15 cellular contexts compared by ENCODE assay signal in genomic region chr3:18716821-18717220, GRCh38.
DNase-seq lines count a peak whose midpoint lies in the region; ATAC-seq and TF ChIP-seq lines count a peak whose summit lies in the region.
"Had no signal": no experiment of that assay in that cellular context is flagged by ENCODE, and none has a peak within 500 bp of the region (broad histone marks: within the 10 kb centered on the region; RNA-seq: fewer than 3 reads in every experiment).

No MANE protein-coding gene starts in this region.

- no peak for ATAC-seq in activated naive CD8-positive, alpha-beta T cell treated with anti-CD3 and anti-CD28 coated beads, Interleukin-2, amount 10 ng/mL, durations not matched to agents 7 days and 5 days (ENCODE audit: low read depth)
- no peak for ATAC-seq in GM18867 (IDR thresholded peaks at IDR 0.05; ENCODE audit: unreplicated experiment)
- ATAC-seq: psoas muscle had no signal

- POLR2A ChIA-PET in activated CD4-positive, alpha-beta T cell treated with anti-CD3 and anti-CD28 coated beads, Interleukin-2, amount 10 ng/mL, durations not matched to agents 7 days and 5 days (lab: Charles Lee) = interaction anchor here (0.6 to 1.1 kb wide), 6 partner anchors 10 to 343 kb away, joined by 3 to 4 read pairs (median 3); no protein-coding TSS in a partner anchor
- POLR2A ChIA-PET in activated naive CD8-positive, alpha-beta T cell treated with anti-CD3 and anti-CD28 coated beads, Interleukin-2, amount 10 ng/mL, durations not matched to agents 7 days and 5 days (lab: Charles Lee) = interaction anchor here (1.1 to 4.9 kb wide), 12 partner anchors 8 to 296 kb away, joined by 3 to 80 read pairs (median 5); no protein-coding TSS in a partner anchor

- H3K9me3 Mint-ChIP-seq in activated CD4-positive, alpha-beta T cell treated with anti-CD3 and anti-CD28 coated beads, Interleukin-2, amount 10 ng/mL, durations not matched to agents 7 days and 5 days = peaks cover 33% of the 10 kb centered on the region
- peaks cover 4% of the 10 kb centered on the region for H3K9me3 Mint-ChIP-seq in activated naive CD8-positive, alpha-beta T cell treated with anti-CD3 and anti-CD28 coated beads, Interleukin-2, amount 10 ng/mL, durations not matched to agents 7 days and 5 days
- H3K9me3 Mint-ChIP-seq: dendritic cell treated with granulocyte-macrophage colony-stimulating factor and Interleukin-4, amounts not matched to agents 40 ng/mL and 50 ng/mL, for 4 days had no signal

- H3K4me3 Mint-ChIP-seq in activated CD4-positive, alpha-beta T cell treated with anti-CD3 and anti-CD28 coated beads, Interleukin-2, amount 10 ng/mL, durations not matched to agents 7 days and 5 days = no peak overlapping the region
- H3K4me3 Mint-ChIP-seq in activated naive CD8-positive, alpha-beta T cell treated with anti-CD3 and anti-CD28 coated beads, Interleukin-2, amount 10 ng/mL, durations not matched to agents 7 days and 5 days = peak overlapping the region; percentile 75
- H3K4me3 Mint-ChIP-seq: dendritic cell treated with granulocyte-macrophage colony-stimulating factor and Interleukin-4, amounts not matched to agents 40 ng/mL and 50 ng/mL, for 4 days; neural crest cell had no signal

- DNase-seq in activated CD4-positive, alpha-beta T cell treated with anti-CD3 and anti-CD28 coated beads, Interleukin-2, amount 10 ng/mL, durations not matched to agents 7 days and 5 days = no peak
- DNase-seq in activated CD4-positive, alpha-beta T cell treated with anti-CD3 and anti-CD28 coated beads for 4 hours = no peak
- DNase-seq in M059J (ENCODE audit: low read depth) = peak; percentile 5
- DNase-seq in activated naive CD8-positive, alpha-beta T cell treated with anti-CD3 and anti-CD28 coated beads, Interleukin-2, amount 10 ng/mL, durations not matched to agents 7 days and 5 days = no peak
- DNase-seq in retinal pigment epithelial cell (ENCODE audit: low read depth) = peak; percentile 66
- DNase-seq in D341Med (ENCODE audit: low spot score) = no peak
- no peak for DNase-seq in H4 (ENCODE audit: low spot score)
- DNase-seq: activated effector memory CD4-positive, alpha-beta T cell treated with Interleukin-2 at 50 U/mL for 16 hours; GM23248; NCI-H1436; psoas muscle; thyroid gland had no signal

- peaks cover 73% of the 10 kb centered on the region for H3K4me1 Mint-ChIP-seq in activated CD4-positive, alpha-beta T cell treated with anti-CD3 and anti-CD28 coated beads, Interleukin-2, amount 10 ng/mL, durations not matched to agents 7 days and 5 days
- peaks cover 62% of the 10 kb centered on the region for H3K4me1 Mint-ChIP-seq in activated naive CD8-positive, alpha-beta T cell treated with anti-CD3 and anti-CD28 coated beads, Interleukin-2, amount 10 ng/mL, durations not matched to agents 7 days and 5 days
- H3K4me1 Mint-ChIP-seq: neural crest cell had no signal

- peaks cover 52% of the 10 kb centered on the region for H3K36me3 Mint-ChIP-seq in activated CD4-positive, alpha-beta T cell treated with anti-CD3 and anti-CD28 coated beads, Interleukin-2, amount 10 ng/mL, durations not matched to agents 7 days and 5 days (ENCODE audit: low read depth)
- H3K36me3 Mint-ChIP-seq in activated naive CD8-positive, alpha-beta T cell treated with anti-CD3 and anti-CD28 coated beads, Interleukin-2, amount 10 ng/mL, durations not matched to agents 7 days and 5 days = peaks cover 29% of the 10 kb centered on the region

- CTCF ChIA-PET in activated CD4-positive, alpha-beta T cell treated with anti-CD3 and anti-CD28 coated beads, Interleukin-2, amount 10 ng/mL, durations not matched to agents 7 days and 5 days (lab: Charles Lee) = interaction anchor here (0.9 to 5.1 kb wide), 12 partner anchors 10 to 272 kb away, joined by 3 to 29 read pairs (median 5); no protein-coding TSS in a partner anchor

- no peak for TF ChIP-seq CTCF in retinal pigment epithelial cell (conservative IDR thresholded peaks at IDR 0.05; ENCODE audit: low read depth, low read length)

- H3K27ac Mint-ChIP-seq in activated CD4-positive, alpha-beta T cell treated with anti-CD3 and anti-CD28 coated beads, Interleukin-2, amount 10 ng/mL, durations not matched to agents 7 days and 5 days = peak overlapping the region; percentile 96
- peak overlapping the region; percentile 95 for H3K27ac Mint-ChIP-seq in activated naive CD8-positive, alpha-beta T cell treated with anti-CD3 and anti-CD28 coated beads, Interleukin-2, amount 10 ng/mL, durations not matched to agents 7 days and 5 days
- H3K27ac Mint-ChIP-seq: dendritic cell treated with granulocyte-macrophage colony-stimulating factor and Interleukin-4, amounts not matched to agents 40 ng/mL and 50 ng/mL, for 4 days had no signal

- H3K4me3 ChIP-seq in retinal pigment epithelial cell (ENCODE audit: low read length) = no peak overlapping the region
- H3K4me3 ChIP-seq: GM23248, psoas muscle, thyroid gland had no signal

- no peaks in the 10 kb centered on the region for H3K27me3 Mint-ChIP-seq in activated CD4-positive, alpha-beta T cell treated with anti-CD3 and anti-CD28 coated beads, Interleukin-2, amount 10 ng/mL, durations not matched to agents 7 days and 5 days
- H3K27me3 Mint-ChIP-seq in activated naive CD8-positive, alpha-beta T cell treated with anti-CD3 and anti-CD28 coated beads, Interleukin-2, amount 10 ng/mL, durations not matched to agents 7 days and 5 days = no peaks in the 10 kb centered on the region
- H3K27me3 Mint-ChIP-seq: dendritic cell treated with granulocyte-macrophage colony-stimulating factor and Interleukin-4, amounts not matched to agents 40 ng/mL and 50 ng/mL, for 4 days had no signal

Comparison
In these comparisons a context has a peak if more than half of its experiments do, and no peak if none do; other contexts are left out.
1. DNase-seq: peak in M059J (single experiment) and retinal pigment epithelial cell (single experiment); none in activated CD4-positive, alpha-beta T cell treated with anti-CD3 and anti-CD28 coated beads, Interleukin-2, amount 10 ng/mL, durations not matched to agents 7 days and 5 days (single experiment), activated CD4-positive, alpha-beta T cell treated with anti-CD3 and anti-CD28 coated beads for 4 hours (0 of 2), activated naive CD8-positive, alpha-beta T cell treated with anti-CD3 and anti-CD28 coated beads, Interleukin-2, amount 10 ng/mL, durations not matched to agents 7 days and 5 days (single experiment), D341Med (single experiment) and H4 (single experiment).